ENCODE assay signal across 23 cellular contexts in genomic region chr17:60223456-60223855, GRCh38.
"Had no signal": no experiment of that assay in that cellular context is flagged by ENCODE, and none has a peak within 500 bp of the region (broad histone marks: within the 10 kb centered on the region; RNA-seq: fewer than 3 reads in every experiment).

No MANE protein-coding gene starts in this region.

- H3K27ac ChIP-seq: SJSA1 had no signal

- H3K4me1 ChIP-seq: SJSA1 had no signal

- H3K9me3 ChIP-seq: MG63, SJSA1, SK-N-SH had no signal

- H3K27me3 ChIP-seq: MG63, SJSA1 had no signal

- H3K9ac ChIP-seq: SK-N-SH had no signal

- H3K4me3 ChIP-seq: MG63, SJSA1 had no signal

- DNase-seq: Karpas-422, KG1, MG63, NCI-H1092, NCI-H1105 treated with DMSO at 0.1 percent for 48 hours, NCI-H1417 treated with DMSO at 0.1 percent for 48 hours, NCI-H146, NCI-H1694 treated with DMSO at 0.1 percent for 48 hours, NCI-H1930, NCI-H2081, NCI-H2107, NCI-H2171, NCI-H226, NCI-H446, NCI-H510A, NCI-H524 treated with DMSO at 0.1 percent for 48 hours, NCI-H69, NCI-H774, Right ventricle myocardium superior, RPMI8226, SIG-M5, SK-N-SH had no signal
